In genomic region chr14:103326078-103326477, GRCh38 we compare ENCODE assay signal across 18 cellular contexts. TPM values are rescaled to one million over a fixed set of nuclear protein-coding genes. Genes with fewer than 3 reads are reported as not detected.
DNase-seq lines count a peak whose midpoint lies in the region; ATAC-seq and TF ChIP-seq lines count a peak whose summit lies in the region.
"Had no signal": no experiment of that assay in that cellular context is flagged by ENCODE, and none has a peak within 500 bp of the region (broad histone marks: within the 10 kb centered on the region; RNA-seq: fewer than 3 reads in every experiment).

No MANE protein-coding gene starts in this region.

- H3K4me1 ChIP-seq in RWPE2 (ENCODE audit: insufficient read depth, poor library complexity, severe bottlenecking) = no peaks in the 10 kb centered on the region
- no peaks in the 10 kb centered on the region for H3K4me1 ChIP-seq in CD8-positive, alpha-beta memory T cell (ENCODE audit: insufficient read depth, low read length)

- no peak overlapping the region for H3K4me3 ChIP-seq in RWPE2 (ENCODE audit: severe bottlenecking)
- H3K4me3 ChIP-seq in CD8-positive, alpha-beta memory T cell (ENCODE audit: low read length) = no peak overlapping the region
- H3K4me3 ChIP-seq: A549, GM23338 had no signal

- H3K9me3 Mint-ChIP-seq in CD8-positive, alpha-beta memory T cell = no peaks in the 10 kb centered on the region
- H3K9me3 Mint-ChIP-seq: CD4-positive, alpha-beta T cell; GM23338; HFFc6 had no signal

- H3K4me3 Mint-ChIP-seq in CD8-positive, alpha-beta memory T cell = no peak overlapping the region
- H3K4me3 Mint-ChIP-seq: CD4-positive, alpha-beta T cell; GM23338; HFFc6 had no signal

- H3K36me3 ChIP-seq in RWPE2 (ENCODE audit: low read depth) = no peaks in the 10 kb centered on the region
- H3K36me3 ChIP-seq in CD8-positive, alpha-beta memory T cell (ENCODE audit: insufficient read depth, low read length) = no peaks in the 10 kb centered on the region

- H3K9me3 ChIP-seq in RWPE2 (ENCODE audit: severe bottlenecking) = no peaks in the 10 kb centered on the region
- no peaks in the 10 kb centered on the region for H3K9me3 ChIP-seq in CD8-positive, alpha-beta memory T cell (ENCODE audit: low read length)
- H3K9me3 ChIP-seq: A549 had no signal

- CTCF ChIA-PET in CD8-positive, alpha-beta memory T cell (lab: Charles Lee) = interaction anchor here (0.7 kb wide), 1 partner anchor 116 kb away, joined by 3 read pairs; no protein-coding TSS in a partner anchor

- DNase-seq in RWPE2 (ENCODE audit: low spot score) (no peak), foreskin melanocyte (peak; percentile 36), midbrain (lab: John Stamatoyannopoulos, UW) (peak; percentile 36), pons (ENCODE audit: low spot score) (peak; percentile 88), SKM-1 treated with dmso at 0.1 percent for 144 hours (lab: John Stamatoyannopoulos, UW; ENCODE audit: unreplicated experiment) (no peak), left lobe of liver (ENCODE audit: low spot score) (no peak)
- DNase-seq in CD8-positive, alpha-beta memory T cell = no peak
- DNase-seq: AML-193; CD4-positive, alpha-beta T cell; DMS153; DMS79; GDM1; HCEC 1CT; HFFc6 had no signal

- no peak overlapping the region for H3K27ac ChIP-seq in RWPE2 (ENCODE audit: poor library complexity, severe bottlenecking)
- no peak overlapping the region for H3K27ac ChIP-seq in CD8-positive, alpha-beta memory T cell (ENCODE audit: low read depth, low read length)
- H3K27ac ChIP-seq: 22Rv1, A549, C4-2B had no signal

- no peak overlapping the region for H3K27ac Mint-ChIP-seq in CD8-positive, alpha-beta memory T cell
- H3K27ac Mint-ChIP-seq: CD4-positive, alpha-beta T cell; GM23338; HFFc6 had no signal

- POLR2A ChIA-PET in CD8-positive, alpha-beta memory T cell (lab: Charles Lee) = no interaction called here

- peaks cover 0 to 3% (median 0%) of the 10 kb centered on the region in 3 donors for H3K4me1 Mint-ChIP-seq in CD8-positive, alpha-beta memory T cell

- no peaks in the 10 kb centered on the region for H3K27me3 ChIP-seq in RWPE2 (ENCODE audit: insufficient read depth, poor library complexity, severe bottlenecking)
- H3K27me3 ChIP-seq in CD8-positive, alpha-beta memory T cell (ENCODE audit: insufficient read depth, low read length, poor library complexity, severe bottlenecking) = no peaks in the 10 kb centered on the region

- H3K27me3 Mint-ChIP-seq in CD8-positive, alpha-beta memory T cell = peaks cover 7 to 23% of the 10 kb centered on the region in 2 donors

- H3K36me3 Mint-ChIP-seq in CD8-positive, alpha-beta memory T cell = no peaks in the 10 kb centered on the region

- TF ChIP-seq CTCF in RWPE2 (IDR thresholded peaks at IDR 0.05; ENCODE audit: poor library complexity, severe bottlenecking) = no peak

- peak; percentile 5; the same call in 1 of the 3 replicates for ATAC-seq in RWPE2 (ENCODE audit: low read depth)
- no peak for ATAC-seq in left lobe of liver
- ATAC-seq: A549, GM23338 had no signal

RNA-seq across cellular contexts. Expression of gene EIF5, which starts 8.0 kb away (rescaled TPM):
- 100 to 1,000 TPM; 394 to 409 TPM for total RNA-seq in CD8-positive, alpha-beta memory T cell
- polyA plus RNA-seq in CD8-positive, alpha-beta memory T cell = 312 TPM
- 192 TPM for total RNA-seq in left lobe of liver

RNA-seq across cellular contexts. Expression of gene MARK3, which starts 59.1 kb away (rescaled TPM):
- 10 to 100 TPM; 91.9 to 92.7 TPM for total RNA-seq in CD8-positive, alpha-beta memory T cell
- 45.7 TPM for polyA plus RNA-seq in CD8-positive, alpha-beta memory T cell
- 26.5 TPM for total RNA-seq in left lobe of liver

Comparison
In these comparisons a context has a peak if more than half of its experiments do, and no peak if none do; other contexts are left out.
1. DNase-seq: peak in foreskin melanocyte (single experiment), midbrain (single experiment) and pons (single experiment); none in RWPE2 (single experiment), SKM-1 treated with dmso at 0.1 percent for 144 hours (single experiment), CD8-positive, alpha-beta memory T cell (0 of 5) and left lobe of liver (single experiment).